Comparison of ENCODE assay signal across 8 cellular contexts in genomic region chr12:6891637-6892036, GRCh38. TPM values are rescaled to one million over a fixed set of nuclear protein-coding genes. Genes with fewer than 3 reads are reported as not detected.
DNase-seq lines count a peak whose midpoint lies in the region.

No MANE protein-coding gene starts in this region.

- no peaks in the 10 kb centered on the region for H3K9me3 Mint-ChIP-seq in activated naive CD8-positive, alpha-beta T cell treated with anti-CD3 and anti-CD28 coated beads for 36 hours
- H3K9me3 Mint-ChIP-seq in immature natural killer cell = no peaks in the 10 kb centered on the region

- no peaks in the 10 kb centered on the region for H3K9me3 ChIP-seq in subcutaneous abdominal adipose tissue (ENCODE audit: control insufficient read depth in 5 of 5, low read length in 5 of 5)

- H3K4me3 Mint-ChIP-seq in activated naive CD8-positive, alpha-beta T cell treated with anti-CD3 and anti-CD28 coated beads for 36 hours = peak overlapping the region; percentile 82
- H3K4me3 Mint-ChIP-seq in immature natural killer cell = peak overlapping the region; percentile 83 to 87 (median 85)

- H3K4me3 ChIP-seq in subcutaneous abdominal adipose tissue (ENCODE audit: low read depth in 1 of 5, low read length in 5 of 5) = peak overlapping the region; percentile 61 to 75 (median 65)

- peaks cover 19% of the 10 kb centered on the region for H3K4me1 Mint-ChIP-seq in activated naive CD8-positive, alpha-beta T cell treated with anti-CD3 and anti-CD28 coated beads for 36 hours
- peaks cover 12 to 13% of the 10 kb centered on the region in 2 donors for H3K4me1 Mint-ChIP-seq in immature natural killer cell

- H3K27me3 ChIP-seq in subcutaneous abdominal adipose tissue (ENCODE audit: control insufficient read depth in 5 of 5, insufficient read depth in 4 of 5, low read length in 5 of 5) = no peaks in the 10 kb centered on the region

- H3K27me3 Mint-ChIP-seq in activated naive CD8-positive, alpha-beta T cell treated with anti-CD3 and anti-CD28 coated beads for 36 hours = no peaks in the 10 kb centered on the region
- peaks cover 0 to 7% (median 2%) of the 10 kb centered on the region in 3 donors for H3K27me3 Mint-ChIP-seq in immature natural killer cell (ENCODE audit: low read depth in 3 of 3)

- H3K36me3 ChIP-seq in subcutaneous abdominal adipose tissue (ENCODE audit: control insufficient read depth in 5 of 5, insufficient read depth in 5 of 5, low read length in 5 of 5) = no peaks in the 10 kb centered on the region

- H3K36me3 Mint-ChIP-seq in activated naive CD8-positive, alpha-beta T cell treated with anti-CD3 and anti-CD28 coated beads for 36 hours = peaks cover 1% of the 10 kb centered on the region
- H3K36me3 Mint-ChIP-seq in immature natural killer cell = no peaks in the 10 kb centered on the region

- H3K4me1 ChIP-seq in subcutaneous abdominal adipose tissue (ENCODE audit: control insufficient read depth in 5 of 5, insufficient read depth in 5 of 5, low read length in 5 of 5) = peaks cover 0 to 13% (median 11%) of the 10 kb centered on the region in 5 donors

- peak overlapping the region; percentile 94 for H3K27ac ChIP-seq in subcutaneous abdominal adipose tissue (ENCODE audit: low read depth, low read length)

- H3K9ac ChIP-seq in subcutaneous abdominal adipose tissue (ENCODE audit: low read length in 5 of 5) = peak overlapping the region; percentile 77 to 94 (median 88)

- peak overlapping the region; percentile 90 for H3K27ac Mint-ChIP-seq in activated naive CD8-positive, alpha-beta T cell treated with anti-CD3 and anti-CD28 coated beads for 36 hours
- H3K27ac Mint-ChIP-seq in immature natural killer cell = peak overlapping the region; percentile 91 to 96 (median 92)

- peak; percentile 29 for DNase-seq in stimulated activated CD4-positive, alpha-beta T cell treated with anti-CD3 and anti-CD28 coated beads, Interleukin-15, amount 100 ng/mL, for 24 hours
- DNase-seq in stimulated activated CD4-positive, alpha-beta T cell treated with anti-CD3 and anti-CD28 coated beads, Interleukin-1b, Interleukin-23, amount 100 ng/mL, for 48 hours = no peak
- no peak for DNase-seq in activated naive CD8-positive, alpha-beta T cell treated with anti-CD3 and anti-CD28 coated beads for 36 hours
- DNase-seq in immature natural killer cell = no peak
- DNase-seq in dedifferentiated amniotic fluid mesenchymal stem cell (ENCODE audit: extremely low spot score) = no peak
- no peak for DNase-seq in NCI-H1436 treated with DMSO at 0.1 percent for 48 hours (lab: John Stamatoyannopoulos, UW)
- DNase-seq in foreskin melanocyte = no peak

RNA-seq across cellular contexts. Expression of gene LRRC23, which starts 13.0 kb away (rescaled TPM):
- total RNA-seq in activated naive CD8-positive, alpha-beta T cell treated with anti-CD3 and anti-CD28 coated beads for 36 hours = 1 to 10 TPM; 3.0 to 4.1 TPM
- 1 to 10 TPM; 2.3 to 4.4 (median 2.4) TPM for polyA plus RNA-seq in immature natural killer cell

RNA-seq across cellular contexts. Expression of gene SPSB2, which starts 18.5 kb away (rescaled TPM):
- 1 to 10 TPM; 2.7 to 3.0 TPM for total RNA-seq in activated naive CD8-positive, alpha-beta T cell treated with anti-CD3 and anti-CD28 coated beads for 36 hours
- 10 to 100 TPM; 11.2 to 17.0 (median 11.4) TPM for polyA plus RNA-seq in immature natural killer cell

RNA-seq across cellular contexts. Expression of gene ENO2, which starts 22.7 kb away (rescaled TPM):
- total RNA-seq in activated naive CD8-positive, alpha-beta T cell treated with anti-CD3 and anti-CD28 coated beads for 36 hours = 100 to 1,000 TPM; 140 to 141 TPM
- polyA plus RNA-seq in immature natural killer cell = 1 to 10 TPM; 2.0 to 6.5 (median 3.8) TPM

RNA-seq across cellular contexts. Expression of gene TPI1, which starts 24.3 kb away (rescaled TPM):
- total RNA-seq in activated naive CD8-positive, alpha-beta T cell treated with anti-CD3 and anti-CD28 coated beads for 36 hours = 1,000 to 10,000 TPM; 1,593 to 1,653 TPM
- 1,000 to 10,000 TPM in 1 of 3 donors, 100 to 1,000 TPM in 2; 801 to 1,209 (median 811) TPM for polyA plus RNA-seq in immature natural killer cell

RNA-seq across cellular contexts. Expression of gene ATN1, which starts 36.1 kb away (rescaled TPM):
- total RNA-seq in activated naive CD8-positive, alpha-beta T cell treated with anti-CD3 and anti-CD28 coated beads for 36 hours = 10 to 100 TPM; 27.6 to 28.5 TPM
- 1 to 10 TPM in 2 of 3 donors, not detected in 1; 1.0 to 2.1 TPM for polyA plus RNA-seq in immature natural killer cell
